1 cellular context compared by ENCODE assay signal in the genomic region with DNA sequence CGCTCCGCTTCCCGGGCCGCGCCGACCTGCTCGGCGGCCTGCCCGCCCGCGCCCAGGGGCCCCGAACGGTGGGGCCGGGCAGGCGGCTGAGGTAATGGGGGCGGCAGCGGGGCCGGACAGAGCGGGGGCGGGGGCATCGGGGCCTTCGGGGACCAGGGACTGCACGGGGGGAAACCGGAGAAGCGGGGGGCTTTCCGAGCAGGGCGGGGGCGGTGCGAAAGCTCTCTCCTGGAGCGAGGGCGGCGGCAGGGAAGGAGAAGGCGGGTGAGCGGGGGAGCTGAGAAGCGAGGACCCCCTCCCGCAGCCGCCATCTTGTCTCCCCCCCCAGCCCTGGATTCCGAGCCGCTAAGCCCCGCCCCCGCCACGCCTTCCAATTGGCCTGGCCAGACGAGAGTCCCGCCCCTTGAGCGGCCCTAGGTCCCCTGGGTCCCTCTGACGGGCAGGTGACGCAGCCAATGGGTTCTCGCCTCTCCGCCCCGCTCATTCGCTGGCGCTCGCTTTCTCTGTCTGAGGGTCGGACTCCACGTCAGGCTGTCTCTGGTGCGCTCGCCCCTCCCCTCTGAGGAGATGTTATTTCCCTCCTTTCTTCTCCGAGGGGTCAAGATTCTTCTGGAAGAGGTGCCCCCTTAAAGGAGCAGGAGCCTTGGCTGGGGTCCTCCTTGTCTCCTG.
TF ChIP-seq lines count a peak whose summit lies in the region.

No MANE protein-coding gene starts in this region.

TF ChIP-seq in HepG2, 621 proteins besides CTCF, POLR2A, EP300 and RAD21 (continued from another document and continues in another):
- TF ChIP-seq, protein P1, sequence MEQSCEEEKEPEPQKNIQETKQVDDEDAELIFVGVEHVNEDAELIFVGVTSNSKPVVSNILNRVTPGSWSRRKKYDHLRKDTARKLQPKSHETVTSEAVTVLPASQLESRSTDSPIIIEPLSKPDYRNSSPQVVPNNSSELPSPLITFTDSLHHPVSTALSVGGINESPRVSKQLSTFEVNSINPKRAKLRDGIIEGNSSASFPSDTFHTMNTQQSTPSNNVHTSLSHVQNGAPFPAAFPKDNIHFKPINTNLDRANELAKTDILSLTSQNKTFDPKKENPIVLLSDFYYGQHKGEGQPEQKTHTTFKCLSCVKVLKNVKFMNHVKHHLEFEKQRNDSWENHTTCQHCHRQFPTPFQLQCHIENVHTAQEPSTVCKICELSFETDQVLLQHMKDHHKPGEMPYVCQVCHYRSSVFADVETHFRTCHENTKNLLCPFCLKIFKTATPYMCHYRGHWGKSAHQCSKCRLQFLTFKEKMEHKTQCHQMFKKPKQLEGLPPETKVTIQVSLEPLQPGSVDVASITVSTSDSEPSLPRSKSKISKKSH (CRISPR knock-in tag; IDR thresholded peaks at IDR 0.05; ENCODE audit: borderline replicate concordance) = no peak
- 0 out of 2 replicates have a peak, but pooled peaks have one; percentile 12 for TF ChIP-seq SMAD1 (CRISPR knock-in tag; IDR thresholded peaks at IDR 0.05; ENCODE audit: borderline replicate concordance, low read depth)
- TF ChIP-seq TIGD3 (CRISPR knock-in tag; IDR thresholded peaks at IDR 0.05; ENCODE audit: borderline replicate concordance) = no peak
- TF ChIP-seq, protein P2, sequence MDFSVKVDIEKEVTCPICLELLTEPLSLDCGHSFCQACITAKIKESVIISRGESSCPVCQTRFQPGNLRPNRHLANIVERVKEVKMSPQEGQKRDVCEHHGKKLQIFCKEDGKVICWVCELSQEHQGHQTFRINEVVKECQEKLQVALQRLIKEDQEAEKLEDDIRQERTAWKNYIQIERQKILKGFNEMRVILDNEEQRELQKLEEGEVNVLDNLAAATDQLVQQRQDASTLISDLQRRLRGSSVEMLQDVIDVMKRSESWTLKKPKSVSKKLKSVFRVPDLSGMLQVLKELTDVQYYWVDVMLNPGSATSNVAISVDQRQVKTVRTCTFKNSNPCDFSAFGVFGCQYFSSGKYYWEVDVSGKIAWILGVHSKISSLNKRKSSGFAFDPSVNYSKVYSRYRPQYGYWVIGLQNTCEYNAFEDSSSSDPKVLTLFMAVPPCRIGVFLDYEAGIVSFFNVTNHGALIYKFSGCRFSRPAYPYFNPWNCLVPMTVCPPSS (IDR thresholded peaks at IDR 0.05) = no peak
- TF ChIP-seq SUZ12 (IDR thresholded peaks at IDR 0.05; ENCODE audit: low read depth, low read length) = no peak
- TF ChIP-seq ZNF251 (CRISPR knock-in tag; IDR thresholded peaks at IDR 0.05) = no peak
- no peak for TF ChIP-seq DPF2 (CRISPR knock-in tag; IDR thresholded peaks at IDR 0.05; ENCODE audit: borderline replicate concordance, low read depth)
- TF ChIP-seq JARID2 (CRISPR knock-in tag; IDR thresholded peaks at IDR 0.05; ENCODE audit: insufficient replicate concordance) = no peak
- no peak for TF ChIP-seq PHF21A (CRISPR knock-in tag; IDR thresholded peaks at IDR 0.05)
- 0 out of 2 replicates have a peak, but pooled peaks have one; percentile 28 for TF ChIP-seq KLF6 (CRISPR knock-in tag; IDR thresholded peaks at IDR 0.05)
- peak; percentile 78 for TF ChIP-seq ARNT2 (CRISPR knock-in tag; IDR thresholded peaks at IDR 0.05; ENCODE audit: low read depth)
- TF ChIP-seq ZIK1 (CRISPR knock-in tag; IDR thresholded peaks at IDR 0.05; ENCODE audit: borderline replicate concordance, low read depth) = no peak
- peak; percentile 65 for TF ChIP-seq SALL2 (CRISPR knock-in tag; IDR thresholded peaks at IDR 0.05)
- TF ChIP-seq ZNF354B (CRISPR knock-in tag; IDR thresholded peaks at IDR 0.05) = no peak
- peak; percentile 51 for TF ChIP-seq ZFY (CRISPR knock-in tag; IDR thresholded peaks at IDR 0.05)
- TF ChIP-seq, protein P3, sequence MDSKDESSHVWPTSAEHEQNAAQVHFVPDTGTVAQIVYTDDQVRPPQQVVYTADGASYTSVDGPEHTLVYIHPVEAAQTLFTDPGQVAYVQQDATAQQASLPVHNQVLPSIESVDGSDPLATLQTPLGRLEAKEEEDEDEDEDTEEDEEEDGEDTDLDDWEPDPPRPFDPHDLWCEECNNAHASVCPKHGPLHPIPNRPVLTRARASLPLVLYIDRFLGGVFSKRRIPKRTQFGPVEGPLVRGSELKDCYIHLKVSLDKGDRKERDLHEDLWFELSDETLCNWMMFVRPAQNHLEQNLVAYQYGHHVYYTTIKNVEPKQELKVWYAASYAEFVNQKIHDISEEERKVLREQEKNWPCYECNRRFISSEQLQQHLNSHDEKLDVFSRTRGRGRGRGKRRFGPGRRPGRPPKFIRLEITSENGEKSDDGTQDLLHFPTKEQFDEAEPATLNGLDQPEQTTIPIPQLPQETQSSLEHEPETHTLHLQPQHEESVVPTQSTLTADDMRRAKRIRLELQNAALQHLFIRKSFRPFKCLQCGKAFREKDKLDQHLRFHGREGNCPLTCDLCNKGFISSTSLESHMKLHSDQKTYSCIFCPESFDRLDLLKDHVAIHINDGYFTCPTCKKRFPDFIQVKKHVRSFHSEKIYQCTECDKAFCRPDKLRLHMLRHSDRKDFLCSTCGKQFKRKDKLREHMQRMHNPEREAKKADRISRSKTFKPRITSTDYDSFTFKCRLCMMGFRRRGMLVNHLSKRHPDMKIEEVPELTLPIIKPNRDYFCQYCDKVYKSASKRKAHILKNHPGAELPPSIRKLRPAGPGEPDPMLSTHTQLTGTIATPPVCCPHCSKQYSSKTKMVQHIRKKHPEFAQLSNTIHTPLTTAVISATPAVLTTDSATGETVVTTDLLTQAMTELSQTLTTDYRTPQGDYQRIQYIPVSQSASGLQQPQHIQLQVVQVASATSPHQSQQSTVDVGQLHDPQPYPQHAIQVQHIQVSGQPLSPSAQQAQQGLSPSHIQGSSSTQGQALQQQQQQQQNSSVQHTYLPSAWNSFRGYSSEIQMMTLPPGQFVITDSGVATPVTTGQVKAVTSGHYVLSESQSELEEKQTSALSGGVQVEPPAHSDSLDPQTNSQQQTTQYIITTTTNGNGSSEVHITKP (CRISPR knock-in tag; IDR thresholded peaks at IDR 0.05; ENCODE audit: low read depth) = no peak
- peak; percentile 82; the same call in 1 of the 2 replicates for TF ChIP-seq MED13 (CRISPR knock-in tag; IDR thresholded peaks at IDR 0.05)
- peak; percentile 94; the same call in 1 of the 2 replicates for TF ChIP-seq PBX3 (CRISPR knock-in tag; IDR thresholded peaks at IDR 0.05; ENCODE audit: borderline replicate concordance)
- no peak for TF ChIP-seq ZNF263 (CRISPR knock-in tag; IDR thresholded peaks at IDR 0.05)
- peak; percentile 93 for TF ChIP-seq NFYC (CRISPR knock-in tag; IDR thresholded peaks at IDR 0.05)
- no peak for TF ChIP-seq CBX1 (IDR thresholded peaks at IDR 0.05; ENCODE audit: low read depth)
- TF ChIP-seq, protein P4, sequence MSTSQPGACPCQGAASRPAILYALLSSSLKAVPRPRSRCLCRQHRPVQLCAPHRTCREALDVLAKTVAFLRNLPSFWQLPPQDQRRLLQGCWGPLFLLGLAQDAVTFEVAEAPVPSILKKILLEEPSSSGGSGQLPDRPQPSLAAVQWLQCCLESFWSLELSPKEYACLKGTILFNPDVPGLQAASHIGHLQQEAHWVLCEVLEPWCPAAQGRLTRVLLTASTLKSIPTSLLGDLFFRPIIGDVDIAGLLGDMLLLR (CRISPR knock-in tag; IDR thresholded peaks at IDR 0.05) = no peak
- TF ChIP-seq POLR2AphosphoS5 (IDR thresholded peaks at IDR 0.05; ENCODE audit: low read depth, low read length) = peak; percentile 75
- no peak; the same call in 1 of the 2 replicates for TF ChIP-seq TMF1 (CRISPR knock-in tag; IDR thresholded peaks at IDR 0.05; ENCODE audit: low read depth)
- peak; percentile 95 for TF ChIP-seq ZNF740 (CRISPR knock-in tag; IDR thresholded peaks at IDR 0.05)
- no peak for TF ChIP-seq ZNF878 (CRISPR knock-in tag; IDR thresholded peaks at IDR 0.05)
- no peak for TF ChIP-seq JUNB (CRISPR knock-in tag; IDR thresholded peaks at IDR 0.05; ENCODE audit: borderline replicate concordance)
- no peak for TF ChIP-seq REXO4 (CRISPR knock-in tag; IDR thresholded peaks at IDR 0.05; ENCODE audit: borderline replicate concordance)
- TF ChIP-seq ZNF335 (CRISPR knock-in tag; IDR thresholded peaks at IDR 0.05) = no peak
- TF ChIP-seq ZSCAN21 (CRISPR knock-in tag; IDR thresholded peaks at IDR 0.05; ENCODE audit: borderline replicate concordance) = 0 out of 2 replicates have a peak, but pooled peaks have one; percentile 5
- peak; percentile 31; the same call in 1 of the 2 replicates for TF ChIP-seq ZNF350 (CRISPR knock-in tag; IDR thresholded peaks at IDR 0.05; ENCODE audit: borderline replicate concordance, low read depth)
- TF ChIP-seq ZNF225 (CRISPR knock-in tag; IDR thresholded peaks at IDR 0.05) = no peak
- TF ChIP-seq, protein P5, sequence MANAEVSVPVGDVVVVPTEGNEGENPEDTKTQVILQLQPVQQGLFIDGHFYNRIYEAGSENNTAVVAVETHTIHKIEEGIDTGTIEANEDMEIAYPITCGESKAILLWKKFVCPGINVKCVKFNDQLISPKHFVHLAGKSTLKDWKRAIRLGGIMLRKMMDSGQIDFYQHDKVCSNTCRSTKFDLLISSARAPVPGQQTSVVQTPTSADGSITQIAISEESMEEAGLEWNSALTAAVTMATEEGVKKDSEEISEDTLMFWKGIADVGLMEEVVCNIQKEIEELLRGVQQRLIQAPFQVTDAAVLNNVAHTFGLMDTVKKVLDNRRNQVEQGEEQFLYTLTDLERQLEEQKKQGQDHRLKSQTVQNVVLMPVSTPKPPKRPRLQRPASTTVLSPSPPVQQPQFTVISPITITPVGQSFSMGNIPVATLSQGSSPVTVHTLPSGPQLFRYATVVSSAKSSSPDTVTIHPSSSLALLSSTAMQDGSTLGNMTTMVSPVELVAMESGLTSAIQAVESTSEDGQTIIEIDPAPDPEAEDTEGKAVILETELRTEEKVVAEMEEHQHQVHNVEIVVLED (CRISPR knock-in tag; IDR thresholded peaks at IDR 0.05; ENCODE audit: borderline replicate concordance) = peak; percentile 31; the same call in 1 of the 2 replicates
- TF ChIP-seq ZNF292 (CRISPR knock-in tag; IDR thresholded peaks at IDR 0.05; ENCODE audit: borderline replicate concordance, low read depth) = no peak
- TF ChIP-seq, protein P6, sequence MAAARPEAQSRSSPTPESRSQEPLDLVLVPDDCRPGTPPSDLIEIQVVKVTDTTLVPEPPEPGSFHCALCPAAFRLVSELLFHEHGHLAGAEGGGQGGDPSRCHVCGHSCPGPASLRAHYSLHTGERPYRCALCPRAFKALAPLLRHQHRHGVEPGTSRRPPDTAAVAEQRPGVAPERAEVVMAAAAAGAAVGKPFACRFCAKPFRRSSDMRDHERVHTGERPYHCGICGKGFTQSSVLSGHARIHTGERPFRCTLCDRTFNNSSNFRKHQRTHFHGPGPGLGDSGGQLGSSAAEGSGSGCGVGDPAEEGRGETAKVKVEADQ (CRISPR knock-in tag; IDR thresholded peaks at IDR 0.05; ENCODE audit: borderline replicate concordance) = no peak
